Comparison of ENCODE assay signal across 18 cellular contexts in genomic region chr11:87851234-87851633, GRCh38.
DNase-seq lines count a peak whose midpoint lies in the region; FAIRE-seq and TF ChIP-seq lines count a peak whose summit lies in the region.
"Had no signal": no experiment of that assay in that cellular context is flagged by ENCODE, and none has a peak within 500 bp of the region (broad histone marks: within the 10 kb centered on the region; RNA-seq: fewer than 3 reads in every experiment).

No MANE protein-coding gene starts in this region.

- TF ChIP-seq CTCF in astrocyte (IDR thresholded peaks at IDR 0.05; ENCODE audit: insufficient read depth, low read depth, low read length) (no peak), foreskin fibroblast (IDR thresholded peaks at IDR 0.05; ENCODE audit: low read depth, low read length) (no peak), dorsolateral prefrontal cortex (IDR thresholded peaks at IDR 0.05 in 54 of 56, conservative IDR thresholded peaks at IDR 0.05 in 2 of 56; ENCODE audit: low read depth in 1 of 56, partially characterized antibody in 56 of 56) (no peak)

- peak; percentile 14 for DNase-seq in HPDE6-E6E7 (ENCODE audit: extremely low spot score)
- peak; percentile 65 for DNase-seq in astrocyte (ENCODE audit: low read depth)
- peak; percentile 16 to 63 for DNase-seq in foreskin fibroblast
- peak; percentile 54 for DNase-seq in stromal cell of bone marrow (ENCODE audit: low read depth)
- DNase-seq in NCI-H510A (lab: John Stamatoyannopoulos, UW), result no peak
- no peak for DNase-seq in dorsolateral prefrontal cortex
- DNase-seq in stimulated activated CD4-positive, alpha-beta T cell treated with anti-CD3 and anti-CD28 coated beads, Interleukin-2, amount 100 ng/mL, for 48 hours, result no peak
- DNase-seq in cardiac septum (ENCODE audit: low spot score), result no peak
- DNase-seq: activated CD4-positive, alpha-beta memory T cell treated with anti-CD3 and anti-CD28 coated beads for 36 hours; adrenal gland; CD4-positive, alpha-beta T cell; Kasumi-1; NCI-H1436 treated with DMSO at 0.1 percent for 48 hours; NCI-H446 treated with DMSO at 0.1 percent for 48 hours; stimulated activated CD4-positive, alpha-beta T cell treated with anti-CD3 and anti-CD28 coated beads, Interleukin-12 subunit alpha, Interleukin-12 subunit beta, amount 100 ng/mL, for 4 hours; stomach had no signal

- H3K4me3 ChIP-seq in astrocyte (ENCODE audit: insufficient read depth, low read depth, low read length) (no peak overlapping the region), foreskin fibroblast (ENCODE audit: low read depth in 1 of 2, low read length in 2 of 2) (no peak overlapping the region), dorsolateral prefrontal cortex (no peak overlapping the region)
- H3K4me3 ChIP-seq: adrenal gland, stomach had no signal

- no peak for FAIRE-seq in astrocyte (lab: Jason Lieb, UNC)
- FAIRE-seq: islet of Langerhans had no signal

- peak overlapping the region; percentile 45 for H3K9ac ChIP-seq in astrocyte (ENCODE audit: low read length)

- H3K27ac ChIP-seq in astrocyte (ENCODE audit: low read depth, low read length), result peak overlapping the region; percentile 73
- no peak overlapping the region for H3K27ac ChIP-seq in dorsolateral prefrontal cortex
- H3K27ac ChIP-seq: adrenal gland, stomach had no signal

- H3K4me1 ChIP-seq in astrocyte (ENCODE audit: insufficient read depth, low read length), result peaks cover 6% of the 10 kb centered on the region
- H3K4me1 ChIP-seq: adrenal gland, stomach had no signal

- no peak overlapping the region for H3K27ac Mint-ChIP-seq in astrocyte (ENCODE audit: unreplicated experiment)
- H3K27ac Mint-ChIP-seq: activated CD4-positive, alpha-beta memory T cell treated with anti-CD3 and anti-CD28 coated beads for 36 hours; activated T-helper 1 cell treated with anti-CD3 and anti-CD28 coated beads, Interleukin-12 subunit alpha, Interleukin-12 subunit beta, Interleukin-2, Interleukin-4 antibody, amounts not matched to agents 30 ng/mL and 10 ng/mL and 1 ng/mL, durations not matched to agents 14 hours and 24 hours and 36 hours; CD4-positive, alpha-beta T cell had no signal

- peaks cover 2% of the 10 kb centered on the region for H3K9me3 Mint-ChIP-seq in astrocyte (ENCODE audit: unreplicated experiment)
- H3K9me3 Mint-ChIP-seq: activated CD4-positive, alpha-beta memory T cell treated with anti-CD3 and anti-CD28 coated beads for 36 hours; activated T-helper 1 cell treated with anti-CD3 and anti-CD28 coated beads, Interleukin-12 subunit alpha, Interleukin-12 subunit beta, Interleukin-2, Interleukin-4 antibody, amounts not matched to agents 30 ng/mL and 10 ng/mL and 1 ng/mL, durations not matched to agents 14 hours and 24 hours and 36 hours; CD4-positive, alpha-beta T cell had no signal

- H2AFZ ChIP-seq in astrocyte (ENCODE audit: low read depth, low read length), result peak overlapping the region; percentile 23

- H3K27me3 Mint-ChIP-seq in astrocyte (ENCODE audit: low read depth, unreplicated experiment), result no peaks in the 10 kb centered on the region
- H3K27me3 Mint-ChIP-seq: activated CD4-positive, alpha-beta memory T cell treated with anti-CD3 and anti-CD28 coated beads for 36 hours; CD4-positive, alpha-beta T cell had no signal

- no peaks in the 10 kb centered on the region for H4K20me1 ChIP-seq in astrocyte (ENCODE audit: insufficient read depth, low read length)

- no peaks in the 10 kb centered on the region for H3K36me3 Mint-ChIP-seq in astrocyte (ENCODE audit: low read depth, unreplicated experiment)
- H3K36me3 Mint-ChIP-seq: activated CD4-positive, alpha-beta memory T cell treated with anti-CD3 and anti-CD28 coated beads for 36 hours had no signal

- no peak overlapping the region for H3K4me3 Mint-ChIP-seq in astrocyte (ENCODE audit: unreplicated experiment)
- H3K4me3 Mint-ChIP-seq: activated CD4-positive, alpha-beta memory T cell treated with anti-CD3 and anti-CD28 coated beads for 36 hours; activated T-helper 1 cell treated with anti-CD3 and anti-CD28 coated beads, Interleukin-12 subunit alpha, Interleukin-12 subunit beta, Interleukin-2, Interleukin-4 antibody, amounts not matched to agents 30 ng/mL and 10 ng/mL and 1 ng/mL, durations not matched to agents 14 hours and 24 hours and 36 hours; CD4-positive, alpha-beta T cell had no signal

- H3K79me2 ChIP-seq in astrocyte (ENCODE audit: insufficient read depth, low read length), result no peaks in the 10 kb centered on the region

- intact Hi-C loops in dorsolateral prefrontal cortex (cut with DNase I), result no loop called here
- intact Hi-C loops in cardiac septum (cut with DNase I), result no loop called here

- H3K4me1 Mint-ChIP-seq in astrocyte (ENCODE audit: low read depth, unreplicated experiment), result peaks cover 4% of the 10 kb centered on the region

- peak overlapping the region; percentile 47 for H3K4me2 ChIP-seq in astrocyte (ENCODE audit: low read length)

- no peaks in the 10 kb centered on the region for H3K9me3 ChIP-seq in astrocyte (ENCODE audit: insufficient read depth, low read depth, low read length)
- H3K9me3 ChIP-seq: adrenal gland, stomach had no signal

- H3K27me3 ChIP-seq in astrocyte (ENCODE audit: insufficient read depth, low read length) (no peaks in the 10 kb centered on the region), dorsolateral prefrontal cortex (no peaks in the 10 kb centered on the region)
- H3K27me3 ChIP-seq: adrenal gland, stomach had no signal

- no peaks in the 10 kb centered on the region for H3K36me3 ChIP-seq in astrocyte (ENCODE audit: insufficient read depth, low read length)
- H3K36me3 ChIP-seq: adrenal gland, stomach had no signal

Comparison
In these comparisons a context has a peak if more than half of its experiments do, and no peak if none do; other contexts are left out.
1. DNase-seq: peak in HPDE6-E6E7 (single experiment), astrocyte (single experiment), foreskin fibroblast (2 of 2) and stromal cell of bone marrow (single experiment); none in NCI-H510A (single experiment), dorsolateral prefrontal cortex (0 of 10), stimulated activated CD4-positive, alpha-beta T cell treated with anti-CD3 and anti-CD28 coated beads, Interleukin-2, amount 100 ng/mL, for 48 hours (0 of 2) and cardiac septum (single experiment).